27 cellular contexts compared by ENCODE assay signal in the genomic region with DNA sequence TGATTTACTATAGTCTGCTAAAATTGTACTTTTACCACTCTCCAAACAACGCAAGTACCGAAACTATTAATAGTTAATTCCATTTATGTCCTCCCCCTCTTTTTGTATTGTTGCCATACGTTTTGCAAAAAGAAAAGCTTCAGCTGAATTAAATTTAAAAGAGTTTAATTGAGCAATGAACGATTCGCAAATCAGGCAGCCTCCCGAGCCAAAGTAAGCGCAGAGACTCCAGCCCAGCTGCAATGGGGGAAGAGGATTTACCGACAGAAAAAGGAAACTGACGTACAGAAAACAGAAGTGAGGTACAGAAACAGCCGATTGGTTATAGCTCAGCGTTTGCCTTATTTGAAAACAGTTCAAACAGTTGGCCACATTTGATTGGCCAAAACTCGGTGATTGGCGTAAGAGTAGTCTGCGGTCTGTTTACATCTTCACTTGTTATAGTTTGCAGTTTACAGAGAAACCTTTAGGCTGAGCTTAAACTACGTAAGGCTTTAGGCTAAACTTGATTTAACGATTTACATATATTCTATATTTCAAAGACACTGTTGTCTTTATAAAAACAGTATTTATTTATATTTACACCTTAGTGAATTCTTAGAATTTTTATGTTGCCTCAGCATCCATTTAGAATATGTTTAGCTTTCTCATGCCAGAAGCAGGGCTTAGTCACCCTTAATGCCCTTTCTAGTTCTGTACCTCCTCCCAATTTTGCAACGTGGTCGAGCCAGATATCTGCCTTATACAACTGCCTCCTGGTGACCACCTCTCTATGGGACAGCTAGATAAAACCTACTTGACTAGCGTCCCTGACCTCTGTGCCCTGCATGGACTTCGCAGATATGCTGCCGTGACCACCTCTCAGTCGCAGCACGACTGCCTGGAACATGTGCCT. TPM values are rescaled to one million over a fixed set of nuclear protein-coding genes. Genes with fewer than 3 reads are reported as not detected.
DNase-seq lines count a peak whose midpoint lies in the region; ATAC-seq and TF ChIP-seq lines count a peak whose summit lies in the region.
"Had no signal": no experiment of that assay in that cellular context is flagged by ENCODE, and none has a peak within 500 bp of the region (broad histone marks: within the 10 kb centered on the region; RNA-seq: fewer than 3 reads in every experiment).

No MANE protein-coding gene starts in this region.

- peak overlapping the region; percentile 39; the same call in 1 of the 2 replicates for H2AFZ ChIP-seq in GM23338
- H2AFZ ChIP-seq: parathyroid adenoma had no signal

- intact Hi-C loops in posterior vena cava (cut with DNase I), result no loop called here
- intact Hi-C loops in adrenal gland (cut with DNase I), result no loop called here

- H3K27ac Mint-ChIP-seq in GM23338 (no peak overlapping the region; the same call in 1 of the 2 replicates), glutamatergic neuron (ENCODE audit: unreplicated experiment) (no peak overlapping the region)
- H3K27ac Mint-ChIP-seq: activated B cell treated with CpG ODN at 0.5 μM for 24 hours; activated T-cell treated with anti-CD3 and anti-CD28 coated beads, Interleukin-2, amount 50 U/mL, for 72 hours; dendritic cell treated with granulocyte-macrophage colony-stimulating factor and Interleukin-4, amounts not matched to agents 40 ng/mL and 50 ng/mL, for 4 days; endodermal cell; T-helper 2 cell treated with Interferon-gamma antibody and Interleukin-4, amounts not matched to agents 5 μg/mL and 100 μg/mL, for 36 hours had no signal

- H4K20me1 ChIP-seq in GM23338 (replicated peaks; ENCODE audit: insufficient read depth), result no peaks in the 10 kb centered on the region
- H4K20me1 ChIP-seq: BLaER1 treated with 17β-estradiol and CSF1 and Interleukin-3, amounts not matched to agents 10 nM and 100 nM had no signal

- no peak overlapping the region for H3K4me2 ChIP-seq in GM23338
- H3K4me2 ChIP-seq: BLaER1 treated with 17β-estradiol and CSF1 and Interleukin-3, amounts not matched to agents 10 nM and 100 nM had no signal

- no peaks in the 10 kb centered on the region for H3K9me3 ChIP-seq in adrenal gland (replicated peaks in 1 of 3)
- H3K9me3 ChIP-seq: BLaER1 treated with 17β-estradiol and CSF1 and Interleukin-3, amounts not matched to agents 10 nM and 100 nM; esophagus squamous epithelium; transverse colon had no signal

- H3K4me1 Mint-ChIP-seq in GM23338, result no peaks in the 10 kb centered on the region
- H3K4me1 Mint-ChIP-seq in glutamatergic neuron (ENCODE audit: low read depth, unreplicated experiment), result no peaks in the 10 kb centered on the region
- H3K4me1 Mint-ChIP-seq: activated B cell treated with CpG ODN at 0.5 μM for 24 hours; central memory CD8-positive, alpha-beta T cell; endodermal cell; neural crest cell had no signal

- H3K36me3 Mint-ChIP-seq in GM23338 (ENCODE audit: low read depth), result no peaks in the 10 kb centered on the region
- no peaks in the 10 kb centered on the region for H3K36me3 Mint-ChIP-seq in glutamatergic neuron (ENCODE audit: unreplicated experiment)

- ATAC-seq in GM23338 (no peak; the same call in 2 of the 3 replicates), SK-N-SH treated with all-trans-retinoic acid at 6 μM for 48 hours (peak; percentile 95), GM18517 (IDR thresholded peaks at IDR 0.05; ENCODE audit: unreplicated experiment) (no peak)
- ATAC-seq: activated T-cell treated with anti-CD3 and anti-CD28 coated beads, Interleukin-2, amount 50 U/mL, for 72 hours; right cardiac atrium had no signal

- no peaks in the 10 kb centered on the region for H3F3A ChIP-seq in GM23338 (replicated peaks; ENCODE audit: low read depth)

- no peaks in the 10 kb centered on the region for H3K9me2 ChIP-seq in GM23338 (ENCODE audit: insufficient read depth)

- H3K27me3 ChIP-seq in GM23338 (ENCODE audit: insufficient read depth) (no peaks in the 10 kb centered on the region), adrenal gland (peaks cover 7% of the 10 kb centered on the region)
- H3K27me3 ChIP-seq: BLaER1 treated with 17β-estradiol and CSF1 and Interleukin-3, amounts not matched to agents 10 nM and 100 nM; esophagus squamous epithelium; transverse colon had no signal

- H3K36me3 ChIP-seq in GM23338 (ENCODE audit: insufficient read depth), result no peaks in the 10 kb centered on the region
- no peaks in the 10 kb centered on the region for H3K36me3 ChIP-seq in adrenal gland (replicated peaks in 1 of 2)
- H3K36me3 ChIP-seq: BLaER1 treated with 17β-estradiol and CSF1 and Interleukin-3, amounts not matched to agents 10 nM and 100 nM; esophagus squamous epithelium; transverse colon had no signal

- no peak overlapping the region for H3K4me3 Mint-ChIP-seq in GM23338
- H3K4me3 Mint-ChIP-seq in glutamatergic neuron (ENCODE audit: unreplicated experiment), result no peak overlapping the region
- H3K4me3 Mint-ChIP-seq: activated B cell treated with CpG ODN at 0.5 μM for 24 hours; activated T-cell treated with anti-CD3 and anti-CD28 coated beads, Interleukin-2, amount 50 U/mL, for 72 hours; central memory CD8-positive, alpha-beta T cell; dendritic cell treated with granulocyte-macrophage colony-stimulating factor and Interleukin-4, amounts not matched to agents 40 ng/mL and 50 ng/mL, for 4 days; endodermal cell; neural crest cell; T-helper 2 cell treated with Interferon-gamma antibody and Interleukin-4, amounts not matched to agents 5 μg/mL and 100 μg/mL, for 36 hours had no signal

- H3K4me3 ChIP-seq in AG10803 (ENCODE audit: low read length) (peak overlapping the region; percentile 36), GM23338 (no peak overlapping the region), fibroblast of mammary gland (ENCODE audit: control insufficient read depth, low read depth, low read length) (peak overlapping the region; percentile 1), adrenal gland (no peak overlapping the region)
- H3K4me3 ChIP-seq: BLaER1 treated with 17β-estradiol and CSF1 and Interleukin-3, amounts not matched to agents 10 nM and 100 nM; esophagus squamous epithelium; lung; transverse colon had no signal

- DNase-seq in AG10803 (ENCODE audit: low read depth) (peak; percentile 48), GM23338 (ENCODE audit: low spot score) (peak; percentile 6), fibroblast of mammary gland (ENCODE audit: low read depth) (peak; percentile 31), posterior vena cava (ENCODE audit: low spot score) (no peak), glutamatergic neuron (no peak), adrenal gland (no peak)
- DNase-seq: activated B cell treated with CpG ODN at 0.5 μM for 24 hours; activated naive CD4-positive, alpha-beta T cell; activated T-cell treated with anti-CD3 and anti-CD28 coated beads, Interleukin-2, amount 50 U/mL, for 72 hours; endodermal cell; esophagus squamous epithelium; GOT3; kidney glomerular epithelial cell; MM.1S; NCI-H1417; right cardiac atrium; transverse colon had no signal

- H3K4me1 ChIP-seq in GM23338 (ENCODE audit: insufficient read depth), result no peaks in the 10 kb centered on the region
- no peaks in the 10 kb centered on the region for H3K4me1 ChIP-seq in adrenal gland (replicated peaks in 1 of 2)
- H3K4me1 ChIP-seq: BLaER1 treated with 17β-estradiol and CSF1 and Interleukin-3, amounts not matched to agents 10 nM and 100 nM; esophagus squamous epithelium; parathyroid adenoma; transverse colon had no signal

- 78 to 82% (median 80%) methylated on average over 23 of the region's 23 CpGs for WGBS in adrenal gland, 4 donors

- H3K79me2 ChIP-seq in GM23338 (replicated peaks; ENCODE audit: insufficient read depth), result no peaks in the 10 kb centered on the region
- H3K79me2 ChIP-seq: parathyroid adenoma had no signal

- H3K27me3 Mint-ChIP-seq in GM23338 (ENCODE audit: insufficient read depth, low read depth, poor library complexity), result peaks cover 5% of the 10 kb centered on the region
- H3K27me3 Mint-ChIP-seq in glutamatergic neuron (ENCODE audit: unreplicated experiment), result no peaks in the 10 kb centered on the region
- H3K27me3 Mint-ChIP-seq: activated B cell treated with CpG ODN at 0.5 μM for 24 hours; dendritic cell treated with granulocyte-macrophage colony-stimulating factor and Interleukin-4, amounts not matched to agents 40 ng/mL and 50 ng/mL, for 4 days had no signal

- H3K9me3 Mint-ChIP-seq in GM23338, result no peaks in the 10 kb centered on the region
- no peaks in the 10 kb centered on the region for H3K9me3 Mint-ChIP-seq in glutamatergic neuron (ENCODE audit: unreplicated experiment)
- H3K9me3 Mint-ChIP-seq: activated B cell treated with CpG ODN at 0.5 μM for 24 hours; activated T-cell treated with anti-CD3 and anti-CD28 coated beads, Interleukin-2, amount 50 U/mL, for 72 hours; central memory CD8-positive, alpha-beta T cell; neural crest cell; T-helper 2 cell treated with Interferon-gamma antibody and Interleukin-4, amounts not matched to agents 5 μg/mL and 100 μg/mL, for 36 hours had no signal

- TF ChIP-seq CTCF in AG10803 (conservative IDR thresholded peaks at IDR 0.05; ENCODE audit: low read length), result no peak
- TF ChIP-seq CTCF in GM23338 (conservative IDR thresholded peaks at IDR 0.05; ENCODE audit: low read depth in 2 of 2), result no peak
- no peak for TF ChIP-seq CTCF in fibroblast of mammary gland (conservative IDR thresholded peaks at IDR 0.05; ENCODE audit: control insufficient read depth, insufficient read depth, low read depth, low read length)
- TF ChIP-seq CTCF in glutamatergic neuron (IDR thresholded peaks at IDR 0.05; ENCODE audit: partially characterized antibody, unreplicated experiment), result no peak
- no peak for TF ChIP-seq CTCF in adrenal gland (IDR thresholded peaks at IDR 0.05)

- H3K27ac ChIP-seq in GM23338 (ENCODE audit: low read depth), result no peak overlapping the region
- no peak overlapping the region for H3K27ac ChIP-seq in adrenal gland
- H3K27ac ChIP-seq: BLaER1 treated with 17β-estradiol and CSF1 and Interleukin-3, amounts not matched to agents 10 nM and 100 nM; esophagus squamous epithelium; parathyroid adenoma; transverse colon had no signal

- TF ChIP-seq POLR2A in adrenal gland (IDR thresholded peaks at IDR 0.05), result no peak

TF ChIP-seq in GM23338, 12 proteins besides CTCF, POLR2A, EP300 and RAD21 (continues in another document):
- no peak for TF ChIP-seq STAT1 (IDR thresholded peaks at IDR 0.05; ENCODE audit: unreplicated experiment)
- no peak for TF ChIP-seq ZNF114 (CRISPR knock-in tag; IDR thresholded peaks at IDR 0.05)
- TF ChIP-seq POLR2AphosphoS5 (IDR thresholded peaks at IDR 0.05; ENCODE audit: low read depth), result no peak
- no peak for TF ChIP-seq NANOG (IDR thresholded peaks at IDR 0.05; ENCODE audit: borderline replicate concordance)

RNA-seq across cellular contexts. Expression of gene CR1, which starts 23.8 kb away (rescaled TPM):
- 0.70 and 0.76 TPM in 2 replicates for total RNA-seq in GM23338 (2014; rRNA removed; shearing (Covaris generic))
- polyA plus RNA-seq in GM23338 (2016; fragmentation: Nextera tagmentation; extraction: Ambion mirVana), result 0.64 and 0.65 TPM in 2 replicates
- total RNA-seq in posterior vena cava, result 10 to 100 TPM in 1 of 2 donors, 1 to 10 TPM in 1; 6.3 to 23.0 TPM
- not detected for total RNA-seq in glutamatergic neuron (ENCODE audit: unreplicated experiment)
- 10 to 100 TPM in 3 of 8 donors, 1 to 10 TPM in 4, under 1 TPM in 1; 0.54 to 35.5 (median 7.2) TPM for total RNA-seq in adrenal gland
- polyA plus RNA-seq in adrenal gland, result under 1 TPM; 0.30 to 0.71 (median 0.56) TPM
- total RNA-seq: neural crest cell, OCI-LY7 had no signal

Comparison
In these comparisons a context has a peak if more than half of its experiments do, and no peak if none do; other contexts are left out.
1. DNase-seq: peak in AG10803 (single experiment), GM23338 (single experiment) and fibroblast of mammary gland (single experiment); none in posterior vena cava (single experiment), glutamatergic neuron (single experiment) and adrenal gland (0 of 7).
2. H3K4me3 ChIP-seq: peak in AG10803 (single experiment) and fibroblast of mammary gland (single experiment); none in GM23338 (single experiment) and adrenal gland (0 of 4).